ENCODE assay signal across 24 cellular contexts in the genomic region with DNA sequence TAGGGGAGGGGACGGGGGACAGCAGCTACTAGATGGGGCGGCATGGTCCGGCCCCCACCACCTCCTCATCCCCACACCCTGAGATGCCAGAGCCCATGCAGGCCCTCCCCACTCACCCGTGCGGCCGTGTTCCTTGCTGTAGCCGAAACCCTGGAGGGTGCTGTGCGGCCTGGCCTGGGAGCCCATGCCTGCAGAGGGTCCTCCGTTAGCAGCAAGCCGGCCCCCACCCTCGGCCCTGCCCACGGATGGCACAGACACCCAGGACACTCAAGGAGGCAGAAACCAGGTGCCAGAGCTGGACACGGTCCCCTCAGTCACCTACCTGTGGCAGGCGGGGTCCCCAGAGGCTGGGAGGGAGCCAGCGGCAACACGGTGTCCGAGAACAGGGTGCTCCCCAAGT. TPM values are rescaled to one million over a fixed set of nuclear protein-coding genes. Genes with fewer than 3 reads are reported as not detected.
A peak's percentile ranks its signal among the peaks of the same experiment; 100 is the strongest.
DNase-seq lines count a peak whose midpoint lies in the region; ATAC-seq, FAIRE-seq and TF ChIP-seq lines count a peak whose summit lies in the region.
"Had no signal": no experiment of that assay in that cellular context is flagged by ENCODE, and none has a peak within 500 bp of the region (broad histone marks: within the 10 kb centered on the region; RNA-seq: fewer than 3 reads in every experiment).

No MANE protein-coding gene starts in this region.

- TF ChIP-seq CTCF in H1 (IDR thresholded peaks at IDR 0.05; ENCODE audit: control extremely low read depth in 1 of 3, insufficient read depth in 1 of 3, low read depth in 1 of 3, low read length in 3 of 3) (no peak), dorsolateral prefrontal cortex (IDR thresholded peaks at IDR 0.05 in 54 of 56, conservative IDR thresholded peaks at IDR 0.05 in 2 of 56; ENCODE audit: low read depth in 1 of 56, partially characterized antibody in 56 of 56) (no peak)

- no peak for FAIRE-seq in H1 (lab: Jason Lieb, UNC)
- FAIRE-seq: A204.1, D721Med, GM12878, GM19239 had no signal

- H3K79me1 ChIP-seq in H1 (ENCODE audit: low read depth, low read length): peaks cover 9% of the 10 kb centered on the region
- H3K79me1 ChIP-seq in neuronal stem cell (ENCODE audit: low read depth, low read length): peaks cover 22% of the 10 kb centered on the region

- no peaks in the 10 kb centered on the region; the same call in 1 of the 2 replicates for H3K23me2 ChIP-seq in H1 (ENCODE audit: low read depth, low read length)

- intact Hi-C loops in Right ventricle myocardium inferior (cut with DNase I) (no loop called here), left cardiac atrium (cut with DNase I) (no loop called here), right cardiac atrium (cut with DNase I) (no loop called here), left ventricle myocardium superior (cut with micrococcal nuclease) (no loop called here), dorsolateral prefrontal cortex (cut with DNase I) (no loop called here)

- H2BK120ac ChIP-seq in H1 (replicated peaks; ENCODE audit: low read depth, low read length) (no peak overlapping the region), neuronal stem cell (ENCODE audit: low read depth, low read length) (no peak overlapping the region)

- H3K4me1 ChIP-seq in right cardiac atrium (ENCODE audit: control insufficient read depth, insufficient read depth, low read length) (peaks cover 4% of the 10 kb centered on the region), H1 (replicated peaks in 1 of 4; ENCODE audit: control insufficient read depth in 3 of 4, insufficient read depth in 4 of 4, low read length in 3 of 4) (peaks cover 0 to 9% (median 3%) of the 10 kb centered on the region in 4 experiments; a peak in 5 of 7 replicates), neuronal stem cell (ENCODE audit: control insufficient read depth in 2 of 2, insufficient read depth in 1 of 2, low read depth in 1 of 2, low read length in 2 of 2) (peaks cover 2 to 3% of the 10 kb centered on the region in 2 donors)
- H3K4me1 ChIP-seq: BE2C had no signal

- H3K9ac ChIP-seq in H1 (replicated peaks in 1 of 4; ENCODE audit: extremely low read depth in 1 of 4, low read depth in 3 of 4, low read length in 3 of 4) (no peak overlapping the region; a peak in 1 of 7 replicates), neuronal stem cell (ENCODE audit: low read depth, low read length, poor library complexity) (peak overlapping the region; percentile 21)
- H3K9ac ChIP-seq: GM23248 had no signal

- H3K23ac ChIP-seq in H1 (ENCODE audit: insufficient read length) (no peak overlapping the region), neuronal stem cell (ENCODE audit: low read depth, low read length, poor library complexity) (peak overlapping the region; percentile 73)

- H4K91ac ChIP-seq in H1 (replicated peaks; ENCODE audit: insufficient read length, low read length) (no peak overlapping the region), neuronal stem cell (ENCODE audit: low read depth, low read length, poor library complexity) (no peak overlapping the region)

- POLR2A ChIA-PET in H1 (lab: Charles Lee; ENCODE audit: partially characterized antibody): interaction anchor here (1.5 kb wide), 1 partner anchor 13 kb away, joined by 3 read pairs; no protein-coding TSS in a partner anchor

- CTCF ChIA-PET in H1 (lab: Charles Lee; ENCODE audit: partially characterized antibody): interaction anchor here (1.0 to 1.2 kb wide), 2 partner anchors 90 to 103 kb away, joined by 3 read pairs; no protein-coding TSS in a partner anchor

- H4K20me1 ChIP-seq in H1 (replicated peaks in 1 of 2; ENCODE audit: control insufficient read depth in 1 of 2, insufficient read depth in 2 of 2, low read length in 2 of 2): peaks cover 4 to 20% of the 10 kb centered on the region in 2 experiments

- H3K9me3 ChIP-seq in right cardiac atrium (ENCODE audit: control insufficient read depth, low read length) (no peaks in the 10 kb centered on the region), H1 (ENCODE audit: insufficient read depth in 2 of 2, low read depth in 1 of 2, low read length in 1 of 2) (no peaks in the 10 kb centered on the region; a peak in 1 of 4 replicates), neuronal stem cell (replicated peaks in 1 of 2; ENCODE audit: control insufficient read depth in 2 of 2, insufficient read depth in 1 of 2, low read depth in 1 of 2, low read length in 2 of 2) (peaks cover 0 to 5% of the 10 kb centered on the region in 2 donors)
- H3K9me3 ChIP-seq: BE2C; BLaER1 treated with 17β-estradiol and CSF1 and Interleukin-3, amounts not matched to agents 10 nM and 100 nM had no signal

- H2BK20ac ChIP-seq in H1 (ENCODE audit: low read length): no peak overlapping the region

- H3K4me3 ChIP-seq in right cardiac atrium (ENCODE audit: low read length) (no peak overlapping the region), H1 (ENCODE audit: extremely low read depth in 1 of 4, insufficient read depth in 2 of 4, low read depth in 3 of 4, low read length in 4 of 4) (no peak overlapping the region), neuronal stem cell (ENCODE audit: low read length in 2 of 2) (no peak overlapping the region), dorsolateral prefrontal cortex (no peak overlapping the region)
- H3K4me3 ChIP-seq: BLaER1 treated with 17β-estradiol and CSF1 and Interleukin-3, amounts not matched to agents 10 nM and 100 nM; GM12878; GM23248 had no signal

- H3K18ac ChIP-seq in H1 (ENCODE audit: extremely low read depth, low read length) (no peak overlapping the region), neuronal stem cell (ENCODE audit: low read length) (no peak overlapping the region)

- no peak overlapping the region for H3K56ac ChIP-seq in H1 (replicated peaks; ENCODE audit: insufficient read length, low read depth, low read length)

- H2BK15ac ChIP-seq in H1 (ENCODE audit: low read length): no peak overlapping the region
- H2BK15ac ChIP-seq in neuronal stem cell (ENCODE audit: low read length): no peak overlapping the region

- peak overlapping the region; percentile 25; the same call in 1 of the 2 replicates for H4K8ac ChIP-seq in H1 (ENCODE audit: extremely low read depth, insufficient read depth, low read length)
- no peak overlapping the region for H4K8ac ChIP-seq in neuronal stem cell (ENCODE audit: low read depth, low read length)

- WGBS in right cardiac atrium: 93% methylated on average over 17 of the region's 17 CpGs
- WGBS in H1 (ENCODE audit: extremely low coverage in 1 of 2, insufficient coverage in 1 of 2, insufficient read length in 1 of 2, insufficient replicate concordance in 2 of 2, low coverage in 1 of 2, low lambda C conversion rate in 2 of 2, missing lambda C conversion rate in 1 of 2), 2 experiments: 100% methylated on average over 12 of the region's 17 CpGs; no CpG with 5 or more reads in 1 of the 2 experiments
- WGBS in neuronal stem cell (ENCODE audit: extremely low coverage in 2 of 2, insufficient read length in 2 of 2, insufficient replicate concordance in 1 of 2), 2 donors: no CpG with 5 or more reads among the region's 17 CpGs

- H3K4me2 ChIP-seq in H1 (ENCODE audit: insufficient read depth in 1 of 2, low read depth in 2 of 2, low read length in 2 of 2): no peak overlapping the region
- no peak overlapping the region for H3K4me2 ChIP-seq in neuronal stem cell (ENCODE audit: insufficient read depth, low read length, poor library complexity, severe bottlenecking)
- H3K4me2 ChIP-seq: BLaER1 treated with 17β-estradiol and CSF1 and Interleukin-3, amounts not matched to agents 10 nM and 100 nM had no signal

- H3K14ac ChIP-seq in H1 (ENCODE audit: insufficient read length) (no peak overlapping the region), neuronal stem cell (ENCODE audit: low read length) (peak overlapping the region; percentile 31)

- no peak for TF ChIP-seq POLR2A in H1 (IDR thresholded peaks at IDR 0.05; ENCODE audit: control extremely low read depth in 1 of 2, low read depth in 2 of 2, low read length in 2 of 2)

- H2BK12ac ChIP-seq in H1 (ENCODE audit: low read depth, low read length) (no peak overlapping the region), neuronal stem cell (ENCODE audit: low read length) (no peak overlapping the region)

- DNase-seq in Right ventricle myocardium inferior (ENCODE audit: missing footprints) (peak; percentile 54), left cardiac atrium (no peak), right cardiac atrium (peak; percentile 9 to 63 (median 44)), left ventricle myocardium superior (no peak), H1 (ENCODE audit: low read depth in 1 of 2, low spot score in 2 of 2) (no peak), neuronal stem cell (ENCODE audit: low spot score) (no peak), SHP77 (lab: John Stamatoyannopoulos, UW) (no peak), dorsolateral prefrontal cortex (no peak)
- DNase-seq: BE2C; CD4-positive, alpha-beta T cell; CD8-positive, alpha-beta memory T cell; DMS 273 treated with DMSO at 0.1 percent for 48 hours; DMS79; EL; GDM1; GM23248; H9 had no signal

- no peak overlapping the region for H3K27ac ChIP-seq in right cardiac atrium (ENCODE audit: low read length)
- no peak overlapping the region for H3K27ac ChIP-seq in H1 (ENCODE audit: low read depth, low read length)
- H3K27ac ChIP-seq in neuronal stem cell (replicated peaks; ENCODE audit: low read length): no peak overlapping the region
- no peak overlapping the region for H3K27ac ChIP-seq in dorsolateral prefrontal cortex
- H3K27ac ChIP-seq: 22Rv1; BLaER1 treated with 17β-estradiol and CSF1 and Interleukin-3, amounts not matched to agents 10 nM and 100 nM; GM23248 had no signal

- H3K79me2 ChIP-seq in H1 (ENCODE audit: control insufficient read depth in 1 of 2, insufficient read depth in 2 of 2, low read length in 2 of 2): peaks cover 0 to 10% of the 10 kb centered on the region in 2 experiments; a peak in 1 of 4 replicates

- H2AFZ ChIP-seq in H1 (ENCODE audit: low read length) (no peak overlapping the region), neuronal stem cell (ENCODE audit: low read length) (no peak overlapping the region)
- H2AFZ ChIP-seq: GM23248 had no signal

- H2AK5ac ChIP-seq in H1 (ENCODE audit: low read depth, low read length) (no peak overlapping the region), neuronal stem cell (ENCODE audit: low read depth, low read length) (no peak overlapping the region)

- H4K5ac ChIP-seq in H1 (ENCODE audit: insufficient read length, low read depth, low read length): no peak overlapping the region

- no peak for ATAC-seq in Right ventricle myocardium inferior
- ATAC-seq in left cardiac atrium: no peak
- no peak for ATAC-seq in right cardiac atrium
- ATAC-seq in left ventricle myocardium superior: no peak
- ATAC-seq: GM12878, HCT116 had no signal

- no peak overlapping the region for H3K4ac ChIP-seq in H1 (replicated peaks; ENCODE audit: insufficient read length, low read depth, low read length)
- no peak overlapping the region for H3K4ac ChIP-seq in neuronal stem cell (ENCODE audit: low read length)

- H3K36me3 ChIP-seq in H1 (ENCODE audit: control insufficient read depth in 2 of 4, insufficient read depth in 4 of 4, low read length in 3 of 4) (peaks cover 0 to 18% (median 4%) of the 10 kb centered on the region in 4 experiments; a peak in 5 of 8 replicates), neuronal stem cell (replicated peaks in 1 of 2; ENCODE audit: control insufficient read depth in 2 of 2, insufficient read depth in 2 of 2, low read length in 2 of 2) (peaks cover 11 to 24% of the 10 kb centered on the region in 2 donors)
- H3K36me3 ChIP-seq: BE2C had no signal

- H3K27me3 ChIP-seq in right cardiac atrium (ENCODE audit: control insufficient read depth, insufficient read depth): no peaks in the 10 kb centered on the region
- no peaks in the 10 kb centered on the region for H3K27me3 ChIP-seq in H1 (replicated peaks in 1 of 4; ENCODE audit: control insufficient read depth in 3 of 4, extremely low read depth in 1 of 4, insufficient read depth in 3 of 4, low read length in 3 of 4)
- no peaks in the 10 kb centered on the region for H3K27me3 ChIP-seq in neuronal stem cell (ENCODE audit: control insufficient read depth in 3 of 3, insufficient read depth in 3 of 3, low read depth in 1 of 3, low read length in 3 of 3)
- H3K27me3 ChIP-seq in dorsolateral prefrontal cortex: no peaks in the 10 kb centered on the region
- H3K27me3 ChIP-seq: BE2C; BLaER1 treated with 17β-estradiol and CSF1 and Interleukin-3, amounts not matched to agents 10 nM and 100 nM had no signal

- TF ChIP-seq RAD21 in H1 (IDR thresholded peaks at IDR 0.05 in 1 of 2, conservative IDR thresholded peaks at IDR 0.05 in 1 of 2; ENCODE audit: low read depth in 2 of 2, low read length in 2 of 2): no peak

- TF ChIP-seq EP300 in H1 (IDR thresholded peaks at IDR 0.05; ENCODE audit: borderline replicate concordance in 1 of 2, low read depth in 2 of 2, low read length in 2 of 2): no peak

- H2BK5ac ChIP-seq in H1 (ENCODE audit: low read depth, low read length) (no peak overlapping the region), neuronal stem cell (ENCODE audit: low read length) (peak overlapping the region; percentile 66)

RNA-seq across cellular contexts. Expression of gene TEPSIN, which starts 5.5 kb away (rescaled TPM):
- total RNA-seq in Right ventricle myocardium inferior (11.1 TPM), left cardiac atrium (10 to 100 TPM; 12.7 to 14.0 TPM), right cardiac atrium (10 to 100 TPM; 12.5 to 17.7 (median 14.2) TPM), left ventricle myocardium superior (13.8 TPM), dorsolateral prefrontal cortex (10 to 100 TPM; 12.8 to 46.5 (median 27.3) TPM)
- polyA plus RNA-seq in right cardiac atrium (12.6 TPM), H1 (2011; rRNA removed) (28.0 and 59.8 TPM in 2 replicates)
- 22.9 and 26.0 TPM in 2 replicates for total RNA-seq in H1 (2021; fragmentation: NEBNext Ultra II Directional; extraction: Animal tissue kit (Norgen Biotek cat#: 25700))
- polyA plus RNA-seq in H1 (2011; cell fraction: cytosol; rRNA removed): 31.4 TPM
- polyA plus RNA-seq in H1 (2011; cell fraction: nucleus; rRNA removed): 172 TPM
- polyA plus RNA-seq in H1 (2012, experiment 1 of 2): 16.6 to 27.7 TPM (median 21.3 TPM) in 4 replicates
- 14.6 TPM for polyA plus RNA-seq in H1 (2012, experiment 2 of 2)
- 24.1 TPM for polyA plus RNA-seq in H1 (2013, experiment 1 of 2)
- 19.1 TPM for polyA plus RNA-seq in H1 (2013, experiment 2 of 2)
- polyA minus RNA-seq in H1 (2011; rRNA and poly(A)+ RNA removed): 7.9 and 10.5 TPM in 2 replicates
- 19.7 TPM for polyA minus RNA-seq in H1 (2011; cell fraction: cytosol; rRNA and poly(A)+ RNA removed)
- polyA minus RNA-seq in H1 (2011; cell fraction: nucleus; rRNA and poly(A)+ RNA removed): 44.0 TPM
- 14.7 TPM for polyA plus RNA-seq in neuronal stem cell (2013, experiment 1 of 2)
- polyA plus RNA-seq in neuronal stem cell (2013, experiment 2 of 2): 14.2 TPM

RNA-seq across cellular contexts. Expression of gene NDUFAF8, which starts 5.8 kb away (rescaled TPM):
- total RNA-seq in Right ventricle myocardium inferior: 58.0 TPM
- 10 to 100 TPM; 60.2 to 66.5 TPM for total RNA-seq in left cardiac atrium
- 10 to 100 TPM; 51.5 to 75.4 (median 62.5) TPM for total RNA-seq in right cardiac atrium
- polyA plus RNA-seq in right cardiac atrium: 55.0 TPM
- 53.7 TPM for total RNA-seq in left ventricle myocardium superior
- 48.9 and 60.2 TPM in 2 replicates for total RNA-seq in H1 (2021; fragmentation: NEBNext Ultra II Directional; extraction: Animal tissue kit (Norgen Biotek cat#: 25700))
- 91.1 and 95.6 TPM in 2 replicates for polyA plus RNA-seq in H1 (2011; rRNA removed)
- polyA plus RNA-seq in H1 (2011; cell fraction: cytosol; rRNA removed): 88.1 TPM
- 56.3 TPM for polyA plus RNA-seq in H1 (2011; cell fraction: nucleus; rRNA removed)
- 123 to 151 TPM (median 134 TPM) in 4 replicates for polyA plus RNA-seq in H1 (2012, experiment 1 of 2)
- 129 TPM for polyA plus RNA-seq in H1 (2012, experiment 2 of 2)
- polyA plus RNA-seq in H1 (2013, experiment 1 of 2): 160 TPM
- polyA plus RNA-seq in H1 (2013, experiment 2 of 2): 163 TPM
- polyA minus RNA-seq in H1 (2011; rRNA and poly(A)+ RNA removed): 7.2 and 14.2 TPM in 2 replicates
- polyA minus RNA-seq in H1 (2011; cell fraction: cytosol; rRNA and poly(A)+ RNA removed): 20.0 TPM
- polyA minus RNA-seq in H1 (2011; cell fraction: nucleus; rRNA and poly(A)+ RNA removed): 21.6 TPM
- 79.2 TPM for polyA plus RNA-seq in neuronal stem cell (2013, experiment 1 of 2)
- 73.1 TPM for polyA plus RNA-seq in neuronal stem cell (2013, experiment 2 of 2)
- total RNA-seq in dorsolateral prefrontal cortex: 10 to 100 TPM; 23.8 to 70.9 (median 46.9) TPM

RNA-seq across cellular contexts. Expression of gene CEP131, which starts 10.6 kb away (rescaled TPM):
- 8.9 TPM for total RNA-seq in Right ventricle myocardium inferior
- total RNA-seq in left cardiac atrium: 1 to 10 TPM; 4.9 to 5.7 TPM
- total RNA-seq in right cardiac atrium: 1 to 10 TPM; 4.6 to 5.9 (median 5.2) TPM
- 7.4 TPM for polyA plus RNA-seq in right cardiac atrium
- 13.6 TPM for total RNA-seq in left ventricle myocardium superior
- 22.5 and 23.2 TPM in 2 replicates for total RNA-seq in H1 (2021; fragmentation: NEBNext Ultra II Directional; extraction: Animal tissue kit (Norgen Biotek cat#: 25700))
- 5.9 and 11.5 TPM in 2 replicates for polyA plus RNA-seq in H1 (2011; rRNA removed)
- 19.5 TPM for polyA plus RNA-seq in H1 (2011; cell fraction: cytosol; rRNA removed)
- polyA plus RNA-seq in H1 (2011; cell fraction: nucleus; rRNA removed): 51.9 TPM
- polyA plus RNA-seq in H1 (2012, experiment 1 of 2): 12.1 to 30.1 TPM (median 26.5 TPM) in 4 replicates
- 11.9 TPM for polyA plus RNA-seq in H1 (2012, experiment 2 of 2)
- 11.2 TPM for polyA plus RNA-seq in H1 (2013, experiment 1 of 2)
- 10.1 TPM for polyA plus RNA-seq in H1 (2013, experiment 2 of 2)
- polyA minus RNA-seq in H1 (2011; rRNA and poly(A)+ RNA removed): 3.9 and 4.0 TPM in 2 replicates
- polyA minus RNA-seq in H1 (2011; cell fraction: cytosol; rRNA and poly(A)+ RNA removed): 13.9 TPM
- 14.3 TPM for polyA minus RNA-seq in H1 (2011; cell fraction: nucleus; rRNA and poly(A)+ RNA removed)
- polyA plus RNA-seq in neuronal stem cell (2013, experiment 1 of 2): 14.7 TPM
- 14.1 TPM for polyA plus RNA-seq in neuronal stem cell (2013, experiment 2 of 2)
- 10 to 100 TPM in 52 of 120 experiments, 1 to 10 TPM in 68; 6.0 to 20.7 (median 9.3) TPM for total RNA-seq in dorsolateral prefrontal cortex

Comparison
In these comparisons a context has a peak if more than half of its experiments do, and no peak if none do; other contexts are left out.
1. DNase-seq: peak in Right ventricle myocardium inferior (single experiment) and right cardiac atrium (3 of 3); none in left cardiac atrium (single experiment), left ventricle myocardium superior (single experiment), H1 (0 of 2), neuronal stem cell (single experiment), SHP77 (0 of 2) and dorsolateral prefrontal cortex (0 of 10).